ENCODE assay signal across 1 cellular context in the genomic region with DNA sequence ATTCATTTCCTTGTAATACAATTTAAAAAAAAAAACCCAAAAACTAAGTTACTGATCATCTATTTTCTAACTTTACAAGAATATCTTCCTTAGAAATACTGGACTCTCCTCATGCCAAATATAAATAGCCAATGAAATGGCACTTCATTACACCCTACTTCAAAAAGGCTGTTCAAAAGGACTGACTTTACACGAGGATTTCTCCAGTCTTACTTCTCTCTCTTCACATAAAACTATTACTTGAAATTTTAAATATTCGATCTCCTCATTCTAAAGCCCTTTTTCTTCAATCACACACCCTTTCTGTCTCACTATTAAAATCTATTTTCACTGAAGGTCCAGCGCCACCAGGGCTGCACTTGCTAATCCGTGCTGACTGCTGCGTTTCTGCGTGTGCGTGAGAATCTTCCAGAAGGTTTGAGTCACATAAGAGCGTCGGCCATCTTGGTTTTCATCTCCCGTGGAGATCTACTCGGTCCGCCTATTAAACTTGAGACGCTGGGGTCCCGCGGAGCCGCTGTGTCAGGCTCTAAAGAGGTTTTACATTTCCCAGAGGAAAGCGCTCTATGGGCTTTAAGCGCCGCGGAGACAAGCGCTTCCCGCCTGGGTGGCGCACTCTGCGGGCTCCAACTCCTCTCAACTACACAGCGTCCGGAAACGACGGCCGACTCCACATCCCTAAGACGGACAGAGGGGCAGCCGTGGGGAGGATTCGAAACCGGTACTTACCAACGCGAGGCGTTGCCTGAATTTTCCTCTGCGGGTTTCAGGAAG.
TF ChIP-seq lines count a peak whose summit lies in the region.

No MANE protein-coding gene starts in this region.

TF ChIP-seq in WTC11, 78 proteins besides CTCF, POLR2A, EP300 and RAD21 (continued from another document and continues in another):
- TF ChIP-seq EMX1 (CRISPR knock-in tag; IDR thresholded peaks at IDR 0.05) = no peak
- no peak for TF ChIP-seq ZNF671 (CRISPR knock-in tag; IDR thresholded peaks at IDR 0.05)
- TF ChIP-seq JAZF1 (CRISPR knock-in tag; IDR thresholded peaks at IDR 0.05) = no peak
- TF ChIP-seq, protein P1, sequence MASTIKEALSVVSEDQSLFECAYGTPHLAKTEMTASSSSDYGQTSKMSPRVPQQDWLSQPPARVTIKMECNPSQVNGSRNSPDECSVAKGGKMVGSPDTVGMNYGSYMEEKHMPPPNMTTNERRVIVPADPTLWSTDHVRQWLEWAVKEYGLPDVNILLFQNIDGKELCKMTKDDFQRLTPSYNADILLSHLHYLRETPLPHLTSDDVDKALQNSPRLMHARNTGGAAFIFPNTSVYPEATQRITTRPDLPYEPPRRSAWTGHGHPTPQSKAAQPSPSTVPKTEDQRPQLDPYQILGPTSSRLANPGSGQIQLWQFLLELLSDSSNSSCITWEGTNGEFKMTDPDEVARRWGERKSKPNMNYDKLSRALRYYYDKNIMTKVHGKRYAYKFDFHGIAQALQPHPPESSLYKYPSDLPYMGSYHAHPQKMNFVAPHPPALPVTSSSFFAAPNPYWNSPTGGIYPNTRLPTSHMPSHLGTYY (CRISPR knock-in tag; IDR thresholded peaks at IDR 0.05) = no peak
- no peak for TF ChIP-seq CBFB (CRISPR knock-in tag; IDR thresholded peaks at IDR 0.05; ENCODE audit: low read depth)
- 0 out of 2 replicates have a peak, but pooled peaks have one; percentile 35 for TF ChIP-seq RELA (CRISPR knock-in tag; IDR thresholded peaks at IDR 0.05; ENCODE audit: borderline replicate concordance)
- no peak for TF ChIP-seq NR2C2 (CRISPR knock-in tag; IDR thresholded peaks at IDR 0.05)
- no peak for TF ChIP-seq OVOL2 (CRISPR knock-in tag; IDR thresholded peaks at IDR 0.05; ENCODE audit: borderline replicate concordance)
- TF ChIP-seq ZNF263 (CRISPR knock-in tag; IDR thresholded peaks at IDR 0.05; ENCODE audit: low read depth) = no peak
- TF ChIP-seq, protein P2, sequence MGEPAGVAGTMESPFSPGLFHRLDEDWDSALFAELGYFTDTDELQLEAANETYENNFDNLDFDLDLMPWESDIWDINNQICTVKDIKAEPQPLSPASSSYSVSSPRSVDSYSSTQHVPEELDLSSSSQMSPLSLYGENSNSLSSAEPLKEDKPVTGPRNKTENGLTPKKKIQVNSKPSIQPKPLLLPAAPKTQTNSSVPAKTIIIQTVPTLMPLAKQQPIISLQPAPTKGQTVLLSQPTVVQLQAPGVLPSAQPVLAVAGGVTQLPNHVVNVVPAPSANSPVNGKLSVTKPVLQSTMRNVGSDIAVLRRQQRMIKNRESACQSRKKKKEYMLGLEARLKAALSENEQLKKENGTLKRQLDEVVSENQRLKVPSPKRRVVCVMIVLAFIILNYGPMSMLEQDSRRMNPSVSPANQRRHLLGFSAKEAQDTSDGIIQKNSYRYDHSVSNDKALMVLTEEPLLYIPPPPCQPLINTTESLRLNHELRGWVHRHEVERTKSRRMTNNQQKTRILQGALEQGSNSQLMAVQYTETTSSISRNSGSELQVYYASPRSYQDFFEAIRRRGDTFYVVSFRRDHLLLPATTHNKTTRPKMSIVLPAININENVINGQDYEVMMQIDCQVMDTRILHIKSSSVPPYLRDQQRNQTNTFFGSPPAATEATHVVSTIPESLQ (CRISPR knock-in tag; IDR thresholded peaks at IDR 0.05) = no peak
- TF ChIP-seq, protein P3, sequence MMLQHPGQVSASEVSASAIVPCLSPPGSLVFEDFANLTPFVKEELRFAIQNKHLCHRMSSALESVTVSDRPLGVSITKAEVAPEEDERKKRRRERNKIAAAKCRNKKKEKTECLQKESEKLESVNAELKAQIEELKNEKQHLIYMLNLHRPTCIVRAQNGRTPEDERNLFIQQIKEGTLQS (CRISPR knock-in tag; conservative IDR thresholded peaks at IDR 0.05) = no peak
- TF ChIP-seq KAT7 (CRISPR knock-in tag; IDR thresholded peaks at IDR 0.05; ENCODE audit: borderline replicate concordance) = no peak
- no peak for TF ChIP-seq NR3C1 (CRISPR knock-in tag; conservative IDR thresholded peaks at IDR 0.05; ENCODE audit: low read depth)
- no peak for TF ChIP-seq NFYB (CRISPR knock-in tag; conservative IDR thresholded peaks at IDR 0.05; ENCODE audit: low read depth)
- TF ChIP-seq ZNF219 (CRISPR knock-in tag; IDR thresholded peaks at IDR 0.05; ENCODE audit: borderline replicate concordance) = no peak
- TF ChIP-seq, protein P4, sequence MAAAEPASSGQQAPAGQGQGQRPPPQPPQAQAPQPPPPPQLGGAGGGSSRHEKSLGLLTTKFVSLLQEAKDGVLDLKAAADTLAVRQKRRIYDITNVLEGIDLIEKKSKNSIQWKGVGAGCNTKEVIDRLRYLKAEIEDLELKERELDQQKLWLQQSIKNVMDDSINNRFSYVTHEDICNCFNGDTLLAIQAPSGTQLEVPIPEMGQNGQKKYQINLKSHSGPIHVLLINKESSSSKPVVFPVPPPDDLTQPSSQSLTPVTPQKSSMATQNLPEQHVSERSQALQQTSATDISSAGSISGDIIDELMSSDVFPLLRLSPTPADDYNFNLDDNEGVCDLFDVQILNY (CRISPR knock-in tag; IDR thresholded peaks at IDR 0.05) = no peak
- TF ChIP-seq ZNF423 (CRISPR knock-in tag; IDR thresholded peaks at IDR 0.05) = no peak
- TF ChIP-seq GTF2I (CRISPR knock-in tag; conservative IDR thresholded peaks at IDR 0.05) = no peak
- TF ChIP-seq, protein P5, sequence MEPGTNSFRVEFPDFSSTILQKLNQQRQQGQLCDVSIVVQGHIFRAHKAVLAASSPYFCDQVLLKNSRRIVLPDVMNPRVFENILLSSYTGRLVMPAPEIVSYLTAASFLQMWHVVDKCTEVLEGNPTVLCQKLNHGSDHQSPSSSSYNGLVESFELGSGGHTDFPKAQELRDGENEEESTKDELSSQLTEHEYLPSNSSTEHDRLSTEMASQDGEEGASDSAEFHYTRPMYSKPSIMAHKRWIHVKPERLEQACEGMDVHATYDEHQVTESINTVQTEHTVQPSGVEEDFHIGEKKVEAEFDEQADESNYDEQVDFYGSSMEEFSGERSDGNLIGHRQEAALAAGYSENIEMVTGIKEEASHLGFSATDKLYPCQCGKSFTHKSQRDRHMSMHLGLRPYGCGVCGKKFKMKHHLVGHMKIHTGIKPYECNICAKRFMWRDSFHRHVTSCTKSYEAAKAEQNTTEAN (CRISPR knock-in tag; IDR thresholded peaks at IDR 0.05) = peak; percentile 62; the same call in 1 of the 2 replicates
- TF ChIP-seq PRRX2 (CRISPR knock-in tag; IDR thresholded peaks at IDR 0.05) = no peak
- no peak for TF ChIP-seq GRHL2 (CRISPR knock-in tag; IDR thresholded peaks at IDR 0.05; ENCODE audit: insufficient replicate concordance, severe bottlenecking)
- TF ChIP-seq, protein P6, sequence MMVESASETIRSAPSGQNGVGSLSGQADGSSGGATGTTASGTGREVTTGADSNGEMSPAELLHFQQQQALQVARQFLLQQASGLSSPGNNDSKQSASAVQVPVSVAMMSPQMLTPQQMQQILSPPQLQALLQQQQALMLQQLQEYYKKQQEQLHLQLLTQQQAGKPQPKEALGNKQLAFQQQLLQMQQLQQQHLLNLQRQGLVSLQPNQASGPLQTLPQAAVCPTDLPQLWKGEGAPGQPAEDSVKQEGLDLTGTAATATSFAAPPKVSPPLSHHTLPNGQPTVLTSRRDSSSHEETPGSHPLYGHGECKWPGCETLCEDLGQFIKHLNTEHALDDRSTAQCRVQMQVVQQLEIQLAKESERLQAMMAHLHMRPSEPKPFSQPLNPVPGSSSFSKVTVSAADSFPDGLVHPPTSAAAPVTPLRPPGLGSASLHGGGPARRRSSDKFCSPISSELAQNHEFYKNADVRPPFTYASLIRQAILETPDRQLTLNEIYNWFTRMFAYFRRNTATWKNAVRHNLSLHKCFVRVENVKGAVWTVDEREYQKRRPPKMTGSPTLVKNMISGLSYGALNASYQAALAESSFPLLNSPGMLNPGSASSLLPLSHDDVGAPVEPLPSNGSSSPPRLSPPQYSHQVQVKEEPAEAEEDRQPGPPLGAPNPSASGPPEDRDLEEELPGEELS (CRISPR knock-in tag; IDR thresholded peaks at IDR 0.05) = peak; percentile 82; the same call in 1 of the 2 replicates
- no peak for TF ChIP-seq CREB1 (CRISPR knock-in tag; IDR thresholded peaks at IDR 0.05)
- peak; percentile 58; the same call in 1 of the 2 replicates for TF ChIP-seq ZNF232 (CRISPR knock-in tag; IDR thresholded peaks at IDR 0.05)
- TF ChIP-seq, protein P7, sequence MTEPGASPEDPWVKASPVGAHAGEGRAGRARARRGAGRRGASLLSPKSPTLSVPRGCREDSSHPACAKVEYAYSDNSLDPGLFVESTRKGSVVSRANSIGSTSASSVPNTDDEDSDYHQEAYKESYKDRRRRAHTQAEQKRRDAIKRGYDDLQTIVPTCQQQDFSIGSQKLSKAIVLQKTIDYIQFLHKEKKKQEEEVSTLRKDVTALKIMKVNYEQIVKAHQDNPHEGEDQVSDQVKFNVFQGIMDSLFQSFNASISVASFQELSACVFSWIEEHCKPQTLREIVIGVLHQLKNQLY (CRISPR knock-in tag; IDR thresholded peaks at IDR 0.05) = 0 out of 2 replicates have a peak, but pooled peaks have one; percentile 70
- 0 out of 2 replicates have a peak, but pooled peaks have one; percentile 10 for TF ChIP-seq TEAD4 (CRISPR knock-in tag; IDR thresholded peaks at IDR 0.05)
- TF ChIP-seq, protein P8, sequence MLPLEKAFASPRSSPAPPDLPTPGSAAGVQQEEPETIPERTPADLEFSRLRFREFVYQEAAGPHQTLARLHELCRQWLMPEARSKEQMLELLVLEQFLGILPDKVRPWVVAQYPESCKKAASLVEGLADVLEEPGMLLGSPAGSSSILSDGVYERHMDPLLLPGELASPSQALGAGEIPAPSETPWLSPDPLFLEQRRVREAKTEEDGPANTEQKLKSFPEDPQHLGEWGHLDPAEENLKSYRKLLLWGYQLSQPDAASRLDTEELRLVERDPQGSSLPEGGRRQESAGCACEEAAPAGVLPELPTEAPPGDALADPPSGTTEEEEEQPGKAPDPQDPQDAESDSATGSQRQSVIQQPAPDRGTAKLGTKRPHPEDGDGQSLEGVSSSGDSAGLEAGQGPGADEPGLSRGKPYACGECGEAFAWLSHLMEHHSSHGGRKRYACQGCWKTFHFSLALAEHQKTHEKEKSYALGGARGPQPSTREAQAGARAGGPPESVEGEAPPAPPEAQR (CRISPR knock-in tag; IDR thresholded peaks at IDR 0.05) = no peak
- TF ChIP-seq, protein P9, sequence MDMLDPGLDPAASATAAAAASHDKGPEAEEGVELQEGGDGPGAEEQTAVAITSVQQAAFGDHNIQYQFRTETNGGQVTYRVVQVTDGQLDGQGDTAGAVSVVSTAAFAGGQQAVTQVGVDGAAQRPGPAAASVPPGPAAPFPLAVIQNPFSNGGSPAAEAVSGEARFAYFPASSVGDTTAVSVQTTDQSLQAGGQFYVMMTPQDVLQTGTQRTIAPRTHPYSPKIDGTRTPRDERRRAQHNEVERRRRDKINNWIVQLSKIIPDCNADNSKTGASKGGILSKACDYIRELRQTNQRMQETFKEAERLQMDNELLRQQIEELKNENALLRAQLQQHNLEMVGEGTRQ (CRISPR knock-in tag; IDR thresholded peaks at IDR 0.05) = no peak
- TF ChIP-seq, protein P10, sequence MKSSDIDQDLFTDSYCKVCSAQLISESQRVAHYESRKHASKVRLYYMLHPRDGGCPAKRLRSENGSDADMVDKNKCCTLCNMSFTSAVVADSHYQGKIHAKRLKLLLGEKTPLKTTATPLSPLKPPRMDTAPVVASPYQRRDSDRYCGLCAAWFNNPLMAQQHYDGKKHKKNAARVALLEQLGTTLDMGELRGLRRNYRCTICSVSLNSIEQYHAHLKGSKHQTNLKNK (CRISPR knock-in tag; IDR thresholded peaks at IDR 0.05) = no peak
- TF ChIP-seq GABPB1 (CRISPR knock-in tag; IDR thresholded peaks at IDR 0.05) = peak; percentile 59; the same call in 1 of the 2 replicates
- TF ChIP-seq NFE2L1 (CRISPR knock-in tag; IDR thresholded peaks at IDR 0.05) = peak; percentile 61; the same call in 1 of the 2 replicates
- TF ChIP-seq, protein P11, sequence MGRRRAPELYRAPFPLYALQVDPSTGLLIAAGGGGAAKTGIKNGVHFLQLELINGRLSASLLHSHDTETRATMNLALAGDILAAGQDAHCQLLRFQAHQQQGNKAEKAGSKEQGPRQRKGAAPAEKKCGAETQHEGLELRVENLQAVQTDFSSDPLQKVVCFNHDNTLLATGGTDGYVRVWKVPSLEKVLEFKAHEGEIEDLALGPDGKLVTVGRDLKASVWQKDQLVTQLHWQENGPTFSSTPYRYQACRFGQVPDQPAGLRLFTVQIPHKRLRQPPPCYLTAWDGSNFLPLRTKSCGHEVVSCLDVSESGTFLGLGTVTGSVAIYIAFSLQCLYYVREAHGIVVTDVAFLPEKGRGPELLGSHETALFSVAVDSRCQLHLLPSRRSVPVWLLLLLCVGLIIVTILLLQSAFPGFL (CRISPR knock-in tag; IDR thresholded peaks at IDR 0.05; ENCODE audit: borderline replicate concordance) = no peak
- TF ChIP-seq ESRRA (CRISPR knock-in tag; IDR thresholded peaks at IDR 0.05; ENCODE audit: borderline replicate concordance) = no peak
- TF ChIP-seq, protein P12, sequence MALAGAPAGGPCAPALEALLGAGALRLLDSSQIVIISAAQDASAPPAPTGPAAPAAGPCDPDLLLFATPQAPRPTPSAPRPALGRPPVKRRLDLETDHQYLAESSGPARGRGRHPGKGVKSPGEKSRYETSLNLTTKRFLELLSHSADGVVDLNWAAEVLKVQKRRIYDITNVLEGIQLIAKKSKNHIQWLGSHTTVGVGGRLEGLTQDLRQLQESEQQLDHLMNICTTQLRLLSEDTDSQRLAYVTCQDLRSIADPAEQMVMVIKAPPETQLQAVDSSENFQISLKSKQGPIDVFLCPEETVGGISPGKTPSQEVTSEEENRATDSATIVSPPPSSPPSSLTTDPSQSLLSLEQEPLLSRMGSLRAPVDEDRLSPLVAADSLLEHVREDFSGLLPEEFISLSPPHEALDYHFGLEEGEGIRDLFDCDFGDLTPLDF (CRISPR knock-in tag; IDR thresholded peaks at IDR 0.05) = no peak
- TF ChIP-seq TCF7 (CRISPR knock-in tag; IDR thresholded peaks at IDR 0.05; ENCODE audit: low read depth) = no peak
- no peak for TF ChIP-seq HMGA2 (CRISPR knock-in tag; IDR thresholded peaks at IDR 0.05)
- TF ChIP-seq, protein P13, sequence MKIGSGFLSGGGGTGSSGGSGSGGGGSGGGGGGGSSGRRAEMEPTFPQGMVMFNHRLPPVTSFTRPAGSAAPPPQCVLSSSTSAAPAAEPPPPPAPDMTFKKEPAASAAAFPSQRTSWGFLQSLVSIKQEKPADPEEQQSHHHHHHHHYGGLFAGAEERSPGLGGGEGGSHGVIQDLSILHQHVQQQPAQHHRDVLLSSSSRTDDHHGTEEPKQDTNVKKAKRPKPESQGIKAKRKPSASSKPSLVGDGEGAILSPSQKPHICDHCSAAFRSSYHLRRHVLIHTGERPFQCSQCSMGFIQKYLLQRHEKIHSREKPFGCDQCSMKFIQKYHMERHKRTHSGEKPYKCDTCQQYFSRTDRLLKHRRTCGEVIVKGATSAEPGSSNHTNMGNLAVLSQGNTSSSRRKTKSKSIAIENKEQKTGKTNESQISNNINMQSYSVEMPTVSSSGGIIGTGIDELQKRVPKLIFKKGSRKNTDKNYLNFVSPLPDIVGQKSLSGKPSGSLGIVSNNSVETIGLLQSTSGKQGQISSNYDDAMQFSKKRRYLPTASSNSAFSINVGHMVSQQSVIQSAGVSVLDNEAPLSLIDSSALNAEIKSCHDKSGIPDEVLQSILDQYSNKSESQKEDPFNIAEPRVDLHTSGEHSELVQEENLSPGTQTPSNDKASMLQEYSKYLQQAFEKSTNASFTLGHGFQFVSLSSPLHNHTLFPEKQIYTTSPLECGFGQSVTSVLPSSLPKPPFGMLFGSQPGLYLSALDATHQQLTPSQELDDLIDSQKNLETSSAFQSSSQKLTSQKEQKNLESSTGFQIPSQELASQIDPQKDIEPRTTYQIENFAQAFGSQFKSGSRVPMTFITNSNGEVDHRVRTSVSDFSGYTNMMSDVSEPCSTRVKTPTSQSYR (CRISPR knock-in tag; IDR thresholded peaks at IDR 0.05) = no peak
- TF ChIP-seq FOXJ3 (CRISPR knock-in tag; IDR thresholded peaks at IDR 0.05; ENCODE audit: borderline replicate concordance) = no peak
- no peak for TF ChIP-seq SP1 (CRISPR knock-in tag; conservative IDR thresholded peaks at IDR 0.05)
- no peak for TF ChIP-seq NFATC4 (CRISPR knock-in tag; IDR thresholded peaks at IDR 0.05)
- no peak for TF ChIP-seq ZNF121 (CRISPR knock-in tag; IDR thresholded peaks at IDR 0.05)
- TF ChIP-seq SMAD4 (CRISPR knock-in tag; IDR thresholded peaks at IDR 0.05) = 0 out of 2 replicates have a peak, but pooled peaks have one; percentile 11
- TF ChIP-seq NR1H2 (CRISPR knock-in tag; IDR thresholded peaks at IDR 0.05) = no peak
- TF ChIP-seq MYBL2 (CRISPR knock-in tag; IDR thresholded peaks at IDR 0.05) = 0 out of 2 replicates have a peak, but pooled peaks have one; percentile 19
